ENCODE assay signal across 8 cellular contexts in genomic region chr3:38454179-38454883, GRCh38. TPM values are rescaled to one million over a fixed set of nuclear protein-coding genes. Genes with fewer than 3 reads are reported as not detected.
A peak's percentile ranks its signal among the peaks of the same experiment; 100 is the strongest.
DNase-seq lines count a peak whose midpoint lies in the region; ATAC-seq, FAIRE-seq and TF ChIP-seq lines count a peak whose summit lies in the region.

No MANE protein-coding gene starts in this region.

- DNase-seq in 8988T (peak; percentile 73), GM12891 (ENCODE audit: insufficient read length, low spot score) (peak; percentile 60), left kidney (ENCODE audit: low read depth, low spot score) (peak; percentile 68), amniotic stem cell (lab: John Stamatoyannopoulos, UW) (no peak)
- no peak for DNase-seq in central memory CD8-positive, alpha-beta T cell (ENCODE audit: low spot score in 2 of 2)
- DNase-seq in stimulated activated effector memory CD8-positive, alpha-beta T cell treated with anti-CD3 and anti-CD28 coated beads, Interleukin-12 subunit alpha, Interleukin-12 subunit beta, amount 100 ng/mL, for 72 hours (ENCODE audit: low spot score in 2 of 2) = peak; percentile 20 to 69

- H3K9me3 Mint-ChIP-seq in central memory CD8-positive, alpha-beta T cell = no peaks in the 10 kb centered on the region
- H3K9me3 Mint-ChIP-seq in stimulated activated effector memory CD8-positive, alpha-beta T cell treated with anti-CD3 and anti-CD28 coated beads, Interleukin-12 subunit alpha, Interleukin-12 subunit beta, amount 100 ng/mL, for 72 hours = no peaks in the 10 kb centered on the region

- H3K27me3 Mint-ChIP-seq in central memory CD8-positive, alpha-beta T cell = peaks cover 13% of the 10 kb centered on the region

- no peaks in the 10 kb centered on the region for H3K36me3 Mint-ChIP-seq in central memory CD8-positive, alpha-beta T cell (ENCODE audit: insufficient read depth)
- no peaks in the 10 kb centered on the region for H3K36me3 Mint-ChIP-seq in stimulated activated effector memory CD8-positive, alpha-beta T cell treated with anti-CD3 and anti-CD28 coated beads, Interleukin-12 subunit alpha, Interleukin-12 subunit beta, amount 100 ng/mL, for 72 hours

- peak overlapping the region; percentile 91 for H3K27ac Mint-ChIP-seq in central memory CD8-positive, alpha-beta T cell (ENCODE audit: low read depth)
- H3K27ac Mint-ChIP-seq in stimulated activated effector memory CD8-positive, alpha-beta T cell treated with anti-CD3 and anti-CD28 coated beads, Interleukin-12 subunit alpha, Interleukin-12 subunit beta, amount 100 ng/mL, for 72 hours = peak overlapping the region; percentile 92

- no peak for TF ChIP-seq POLR2A in GM12891 (IDR thresholded peaks at IDR 0.05; ENCODE audit: low read depth, low read length)

- FAIRE-seq in GM12891 (lab: Jason Lieb, UNC) = no peak

- ATAC-seq in HG02973 (IDR thresholded peaks at IDR 0.05; ENCODE audit: unreplicated experiment) (peak; percentile 25), SK-N-SH treated with all-trans-retinoic acid at 6 μM for 48 hours (peak; percentile 38)
- ATAC-seq in central memory CD8-positive, alpha-beta T cell (replicated peaks; ENCODE audit: extremely low read depth, poor library complexity, severe bottlenecking) = peak; percentile 71
- peak; percentile 69 for ATAC-seq in stimulated activated effector memory CD8-positive, alpha-beta T cell treated with anti-CD3 and anti-CD28 coated beads, Interleukin-12 subunit alpha, Interleukin-12 subunit beta, amount 100 ng/mL, for 72 hours

- H3K4me3 Mint-ChIP-seq in central memory CD8-positive, alpha-beta T cell = peak overlapping the region; percentile 94
- H3K4me3 Mint-ChIP-seq in stimulated activated effector memory CD8-positive, alpha-beta T cell treated with anti-CD3 and anti-CD28 coated beads, Interleukin-12 subunit alpha, Interleukin-12 subunit beta, amount 100 ng/mL, for 72 hours = peak overlapping the region; percentile 91

- peaks cover 14% of the 10 kb centered on the region for H3K4me1 Mint-ChIP-seq in central memory CD8-positive, alpha-beta T cell
- peaks cover 23% of the 10 kb centered on the region for H3K4me1 Mint-ChIP-seq in stimulated activated effector memory CD8-positive, alpha-beta T cell treated with anti-CD3 and anti-CD28 coated beads, Interleukin-12 subunit alpha, Interleukin-12 subunit beta, amount 100 ng/mL, for 72 hours

TF ChIP-seq in GM12891, 5 proteins besides CTCF, POLR2A, EP300 and RAD21:
- no peak for TF ChIP-seq TAF1 (IDR thresholded peaks at IDR 0.05; ENCODE audit: low read depth, low read length)
- no peak for TF ChIP-seq PAX5 (IDR thresholded peaks at IDR 0.05; ENCODE audit: insufficient read depth, low read length, severe bottlenecking)
- TF ChIP-seq SPI1 (IDR thresholded peaks at IDR 0.05; ENCODE audit: low read depth, low read length) = no peak
- no peak for TF ChIP-seq POU2F2 (IDR thresholded peaks at IDR 0.05; ENCODE audit: low read depth, low read length)
- no peak for TF ChIP-seq POLR2AphosphoS5 (IDR thresholded peaks at IDR 0.05; ENCODE audit: low read depth, low read length)

TF ChIP-seq in SK-N-SH treated with all-trans-retinoic acid at 6 μM for 48 hours, 23 proteins besides CTCF, POLR2A, EP300 and RAD21:
- TF ChIP-seq OSR1 (CRISPR knock-in tag; IDR thresholded peaks at IDR 0.05) (no peak), ZFP30 (CRISPR knock-in tag; IDR thresholded peaks at IDR 0.05) (no peak), ZNF565 (CRISPR knock-in tag; conservative IDR thresholded peaks at IDR 0.05; ENCODE audit: low read depth) (no peak), ZFP3 (CRISPR knock-in tag; IDR thresholded peaks at IDR 0.05) (no peak), GLIS3 (CRISPR knock-in tag; IDR thresholded peaks at IDR 0.05) (no peak), TOX (CRISPR knock-in tag; IDR thresholded peaks at IDR 0.05; ENCODE audit: borderline replicate concordance) (no peak), PATZ1 (CRISPR knock-in tag; IDR thresholded peaks at IDR 0.05; ENCODE audit: borderline replicate concordance) (no peak), PPARA (CRISPR knock-in tag; IDR thresholded peaks at IDR 0.05; ENCODE audit: borderline replicate concordance) (no peak), RARB (CRISPR knock-in tag; IDR thresholded peaks at IDR 0.05) (no peak), CSRNP3 (CRISPR knock-in tag; IDR thresholded peaks at IDR 0.05) (no peak), CREB5 (CRISPR knock-in tag; IDR thresholded peaks at IDR 0.05; ENCODE audit: low read depth) (no peak), ZC3H10 (CRISPR knock-in tag; IDR thresholded peaks at IDR 0.05) (no peak), ESRRG (CRISPR knock-in tag; IDR thresholded peaks at IDR 0.05) (no peak), ARNTL (CRISPR knock-in tag; IDR thresholded peaks at IDR 0.05; ENCODE audit: borderline replicate concordance, low read depth) (no peak), TCF4 (CRISPR knock-in tag; IDR thresholded peaks at IDR 0.05; ENCODE audit: borderline replicate concordance) (no peak), CSDC2 (CRISPR knock-in tag; IDR thresholded peaks at IDR 0.05) (no peak)

RNA-seq across cellular contexts. Expression of gene ACVR2B, which starts 0.6 kb away (rescaled TPM):
- polyA plus RNA-seq in GM12891 (2012; ENCODE audit: low read depth, missing spikeins) = 0.53 TPM

RNA-seq across cellular contexts. Expression of gene EXOG, which starts 41.8 kb away (rescaled TPM):
- polyA plus RNA-seq in GM12891 (2012; ENCODE audit: low read depth, missing spikeins) = 7.6 TPM

Comparison
In these comparisons a context has a peak if more than half of its experiments do, and no peak if none do; other contexts are left out.
1. DNase-seq: peak in 8988T (single experiment), GM12891 (single experiment), left kidney (single experiment) and stimulated activated effector memory CD8-positive, alpha-beta T cell treated with anti-CD3 and anti-CD28 coated beads, Interleukin-12 subunit alpha, Interleukin-12 subunit beta, amount 100 ng/mL, for 72 hours (2 of 2); none in central memory CD8-positive, alpha-beta T cell (0 of 2) and amniotic stem cell (single experiment).
2. Peak in every context shown above with its lines, with median percentiles within 50 percentile points of each other: ATAC-seq.